ENCODE assay signal across 8 cellular contexts in genomic region chr22:36480941-36481392, GRCh38. TPM values are rescaled to one million over a fixed set of nuclear protein-coding genes. Genes with fewer than 3 reads are reported as not detected.
A peak's percentile ranks its signal among the peaks of the same experiment; 100 is the strongest.
DNase-seq lines count a peak whose midpoint lies in the region; ATAC-seq and TF ChIP-seq lines count a peak whose summit lies in the region.

No MANE protein-coding gene starts in this region.

- H3K9me3 ChIP-seq in cardiac muscle cell (ENCODE audit: low read depth) (no peaks in the 10 kb centered on the region), liver (ENCODE audit: control insufficient read depth in 4 of 4, low read length in 3 of 4) (no peaks in the 10 kb centered on the region), upper lobe of right lung (no peaks in the 10 kb centered on the region)

- no peak for ATAC-seq in left ventricle myocardium superior
- ATAC-seq in activated naive CD8-positive, alpha-beta T cell treated with anti-CD3 and anti-CD28 coated beads, Interleukin-2, amount 10 ng/mL, durations not matched to agents 7 days and 5 days (ENCODE audit: low read depth), result no peak
- ATAC-seq in upper lobe of right lung, result no peak
- no peak for ATAC-seq in GM21529 (IDR thresholded peaks at IDR 0.05; ENCODE audit: unreplicated experiment)

- peaks cover 15% of the 10 kb centered on the region for H3K36me3 Mint-ChIP-seq in activated naive CD8-positive, alpha-beta T cell treated with anti-CD3 and anti-CD28 coated beads, Interleukin-2, amount 10 ng/mL, durations not matched to agents 7 days and 5 days

- peak overlapping the region; percentile 98 for H3K27ac Mint-ChIP-seq in activated naive CD8-positive, alpha-beta T cell treated with anti-CD3 and anti-CD28 coated beads, Interleukin-2, amount 10 ng/mL, durations not matched to agents 7 days and 5 days

- no peak for DNase-seq in cardiac muscle cell (ENCODE audit: low read depth in 1 of 2, low spot score in 1 of 2)
- DNase-seq in left ventricle myocardium superior, result no peak
- DNase-seq in activated naive CD8-positive, alpha-beta T cell treated with anti-CD3 and anti-CD28 coated beads, Interleukin-2, amount 10 ng/mL, durations not matched to agents 7 days and 5 days, result no peak
- no peak for DNase-seq in upper lobe of right lung
- DNase-seq in DMS 273 (lab: John Stamatoyannopoulos, UW; ENCODE audit: unreplicated experiment), result no peak
- no peak for DNase-seq in NCI-H146 (lab: John Stamatoyannopoulos, UW)

- H3K27me3 Mint-ChIP-seq in activated naive CD8-positive, alpha-beta T cell treated with anti-CD3 and anti-CD28 coated beads, Interleukin-2, amount 10 ng/mL, durations not matched to agents 7 days and 5 days, result no peaks in the 10 kb centered on the region

- H3K36me3 ChIP-seq in cardiac muscle cell, result peaks cover 14% of the 10 kb centered on the region
- peaks cover 1 to 13% (median 8%) of the 10 kb centered on the region in 4 donors for H3K36me3 ChIP-seq in liver (ENCODE audit: control insufficient read depth in 4 of 4, insufficient read depth in 3 of 4, low read depth in 1 of 4, low read length in 3 of 4)
- peaks cover 36% of the 10 kb centered on the region for H3K36me3 ChIP-seq in upper lobe of right lung

- no peak for TF ChIP-seq CTCF in cardiac muscle cell (IDR thresholded peaks at IDR 0.05; ENCODE audit: low read depth, low read length)
- no peak for TF ChIP-seq CTCF in liver (IDR thresholded peaks at IDR 0.05; ENCODE audit: low read depth, low read length, missing input control)
- no peak for TF ChIP-seq CTCF in upper lobe of right lung (IDR thresholded peaks at IDR 0.05)

- WGBS in liver, result 13% methylated on average over 9 of the region's 9 CpGs

- H3K4me3 ChIP-seq in cardiac muscle cell, result peak overlapping the region; percentile 65
- H3K4me3 ChIP-seq in liver (ENCODE audit: low read depth in 1 of 3, low read length in 3 of 3), result peak overlapping the region; percentile 74 to 90 (median 89)
- peak overlapping the region; percentile 87 for H3K4me3 ChIP-seq in upper lobe of right lung

- no peaks in the 10 kb centered on the region for H3K9me3 Mint-ChIP-seq in activated naive CD8-positive, alpha-beta T cell treated with anti-CD3 and anti-CD28 coated beads, Interleukin-2, amount 10 ng/mL, durations not matched to agents 7 days and 5 days

- H3K4me1 ChIP-seq in cardiac muscle cell (ENCODE audit: low read depth) (peaks cover 5% of the 10 kb centered on the region), liver (ENCODE audit: control insufficient read depth in 4 of 4, insufficient read depth in 4 of 4, low read length in 3 of 4) (peaks cover 6 to 30% (median 20%) of the 10 kb centered on the region in 4 donors), upper lobe of right lung (peaks cover 10% of the 10 kb centered on the region)

- POLR2A ChIA-PET in activated naive CD8-positive, alpha-beta T cell treated with anti-CD3 and anti-CD28 coated beads, Interleukin-2, amount 10 ng/mL, durations not matched to agents 7 days and 5 days (lab: Charles Lee), result interaction anchor here (0.8 to 2.5 kb wide), 8 partner anchors 10 to 278 kb away, joined by 4 to 13 read pairs (median 5); partner anchors contain the start of genes EIF3D and FOXRED2

- H3K27me3 ChIP-seq in cardiac muscle cell (no peaks in the 10 kb centered on the region), liver (ENCODE audit: control insufficient read depth in 4 of 4, insufficient read depth in 4 of 4, low read length in 3 of 4) (no peaks in the 10 kb centered on the region), upper lobe of right lung (no peaks in the 10 kb centered on the region)

- H3K27ac ChIP-seq in cardiac muscle cell (peak overlapping the region; percentile 98), liver (ENCODE audit: low read depth in 1 of 2, low read length in 2 of 2) (peak overlapping the region; percentile 74 to 98), upper lobe of right lung (peak overlapping the region; percentile 99)

- H3K9ac ChIP-seq in liver (ENCODE audit: low read depth in 1 of 2, low read length in 2 of 2), result peak overlapping the region; percentile 82 to 91

- peaks cover 8% of the 10 kb centered on the region for H3K4me1 Mint-ChIP-seq in activated naive CD8-positive, alpha-beta T cell treated with anti-CD3 and anti-CD28 coated beads, Interleukin-2, amount 10 ng/mL, durations not matched to agents 7 days and 5 days

- no peak for TF ChIP-seq RAD21 in liver (IDR thresholded peaks at IDR 0.05)

- intact Hi-C loops in left ventricle myocardium superior (cut with micrococcal nuclease) (no loop called here), upper lobe of right lung (cut with DNase I) (no loop called here)

- H3K4me3 Mint-ChIP-seq in activated naive CD8-positive, alpha-beta T cell treated with anti-CD3 and anti-CD28 coated beads, Interleukin-2, amount 10 ng/mL, durations not matched to agents 7 days and 5 days, result peak overlapping the region; percentile 99

TF ChIP-seq in liver, 16 proteins besides CTCF, POLR2A, EP300 and RAD21:
- TF ChIP-seq SP1 (IDR thresholded peaks at IDR 0.05) (peak; percentile 4), ZBTB33 (IDR thresholded peaks at IDR 0.05) (no peak)

RNA-seq across cellular contexts. Expression of gene TXN2, which starts 0.5 kb away (rescaled TPM):
- total RNA-seq in cardiac muscle cell, result 54.5 and 83.1 TPM in 2 replicates
- polyA plus RNA-seq in cardiac muscle cell, result 143 and 193 TPM in 2 replicates
- 131 TPM for total RNA-seq in left ventricle myocardium superior
- 10 to 100 TPM; 64.5 to 64.6 TPM for total RNA-seq in activated naive CD8-positive, alpha-beta T cell treated with anti-CD3 and anti-CD28 coated beads, Interleukin-2, amount 10 ng/mL, durations not matched to agents 7 days and 5 days
- total RNA-seq in liver, result 10 to 100 TPM; 27.5 to 32.7 TPM
- 100 to 1,000 TPM; 114 to 154 TPM for polyA plus RNA-seq in liver
- total RNA-seq in upper lobe of right lung, result 54.2 TPM

RNA-seq across cellular contexts. Expression of gene FOXRED2, which starts 25.9 kb away (rescaled TPM):
- total RNA-seq in cardiac muscle cell (17.1 and 25.7 TPM in 2 replicates), left ventricle myocardium superior (13.5 TPM), liver (10 to 100 TPM in 1 of 2 donors, 1 to 10 TPM in 1; 9.0 to 15.0 TPM), upper lobe of right lung (15.3 TPM)
- polyA plus RNA-seq in cardiac muscle cell (22.3 and 24.4 TPM in 2 replicates), liver (1 to 10 TPM; 5.1 to 5.6 TPM)
- 10 to 100 TPM; 10.9 to 12.0 TPM for total RNA-seq in activated naive CD8-positive, alpha-beta T cell treated with anti-CD3 and anti-CD28 coated beads, Interleukin-2, amount 10 ng/mL, durations not matched to agents 7 days and 5 days

RNA-seq across cellular contexts. Expression of gene EIF3D, which starts 48.0 kb away (rescaled TPM):
- 413 and 497 TPM in 2 replicates for total RNA-seq in cardiac muscle cell
- 136 and 159 TPM in 2 replicates for polyA plus RNA-seq in cardiac muscle cell
- 76.1 TPM for total RNA-seq in left ventricle myocardium superior
- total RNA-seq in activated naive CD8-positive, alpha-beta T cell treated with anti-CD3 and anti-CD28 coated beads, Interleukin-2, amount 10 ng/mL, durations not matched to agents 7 days and 5 days, result 100 to 1,000 TPM; 198 to 203 TPM
- 100 to 1,000 TPM; 106 to 169 TPM for total RNA-seq in liver
- 10 to 100 TPM; 32.8 to 54.6 TPM for polyA plus RNA-seq in liver
- total RNA-seq in upper lobe of right lung, result 132 TPM
